8 cellular contexts compared by ENCODE assay signal in genomic region chr9:72592501-72593403, GRCh38.
DNase-seq lines count a peak whose midpoint lies in the region; ATAC-seq and TF ChIP-seq lines count a peak whose summit lies in the region.

No MANE protein-coding gene starts in this region.

- peaks cover 40% of the 10 kb centered on the region for H3K4me1 Mint-ChIP-seq in HFFc6 (ENCODE audit: low read depth)
- peaks cover 3% of the 10 kb centered on the region for H3K4me1 Mint-ChIP-seq in endodermal cell
- peaks cover 7% of the 10 kb centered on the region for H3K4me1 Mint-ChIP-seq in memory B cell

- H3K27ac ChIP-seq in A673 (ENCODE audit: low read depth, low read length, poor library complexity, severe bottlenecking) (no peak overlapping the region), endodermal cell (ENCODE audit: low read depth, low read length) (no peak overlapping the region)

- H3K9me3 ChIP-seq in A673 (ENCODE audit: low read depth, low read length, poor library complexity, severe bottlenecking) = no peaks in the 10 kb centered on the region
- H3K9me3 ChIP-seq in endodermal cell (ENCODE audit: control insufficient read depth, low read length) = no peaks in the 10 kb centered on the region

- DNase-seq in A673 (ENCODE audit: low spot score) (peak; percentile 67), GF-D8 (lab: John Stamatoyannopoulos, UW) (peak; percentile 36), HFFc6 (peak; percentile 51), NCI-H1048 (lab: John Stamatoyannopoulos, UW) (peak; percentile 36), SKM-1 treated with dmso at 0.1 percent for 144 hours (lab: John Stamatoyannopoulos, UW; ENCODE audit: unreplicated experiment) (peak; percentile 44), endodermal cell (peak; percentile 56), memory B cell (ENCODE audit: low spot score in 2 of 2) (peak; percentile 17 to 49), amniotic stem cell (lab: John Stamatoyannopoulos, UW) (no peak)

- TF ChIP-seq CTCF in A673 (conservative IDR thresholded peaks at IDR 0.05; ENCODE audit: low read depth, low read length) = peak; percentile 83
- TF ChIP-seq CTCF in HFFc6 (IDR thresholded peaks at IDR 0.05) = peak; percentile 98
- peak; percentile 93 for TF ChIP-seq CTCF in endodermal cell (conservative IDR thresholded peaks at IDR 0.05)

- no TSS peak for BruUV-seq in A673 (replicated peaks; lab: Mats Ljungman, UMichigan)

- no peaks in the 10 kb centered on the region for H3K36me3 Mint-ChIP-seq in HFFc6 (ENCODE audit: low read depth)
- no peaks in the 10 kb centered on the region for H3K36me3 Mint-ChIP-seq in endodermal cell (ENCODE audit: low read depth)
- no peaks in the 10 kb centered on the region for H3K36me3 Mint-ChIP-seq in memory B cell

- no peak overlapping the region for H3K9ac ChIP-seq in endodermal cell (ENCODE audit: extremely low read depth, low read length, poor library complexity, severe bottlenecking)

- H3K27me3 ChIP-seq in A673 (replicated peaks; ENCODE audit: insufficient read depth, low read depth, low read length, poor library complexity) (no peaks in the 10 kb centered on the region), endodermal cell (ENCODE audit: control insufficient read depth, insufficient read depth, low read length, poor library complexity, severe bottlenecking) (no peaks in the 10 kb centered on the region)

- H3K36me3 ChIP-seq in A673 (ENCODE audit: insufficient read depth, low read length, poor library complexity, severe bottlenecking) = no peaks in the 10 kb centered on the region
- no peaks in the 10 kb centered on the region for H3K36me3 ChIP-seq in endodermal cell (ENCODE audit: control insufficient read depth, insufficient read depth, low read length)

- no peaks in the 10 kb centered on the region; the same call in 1 of the 2 replicates for H3K27me3 Mint-ChIP-seq in HFFc6 (ENCODE audit: insufficient read depth)
- no peaks in the 10 kb centered on the region for H3K27me3 Mint-ChIP-seq in endodermal cell (ENCODE audit: insufficient read depth)
- peaks cover 4% of the 10 kb centered on the region for H3K27me3 Mint-ChIP-seq in memory B cell

- intact Hi-C loops in A673 (cut with micrococcal nuclease; ENCODE audit: unreplicated experiment) = loop anchor here (2.0 to 5.0 kb wide), 3 partner anchors 230 to 555 kb away; no protein-coding TSS in a partner anchor

- CTCF ChIA-PET in A673 (lab: Charles Lee) = no interaction called here

- H3K27ac Mint-ChIP-seq in HFFc6 (0 out of 2 replicates have a peak overlapping the region, but pooled peaks have one; percentile 14), endodermal cell (no peak overlapping the region), memory B cell (no peak overlapping the region)

- H3K4me3 Mint-ChIP-seq in HFFc6 (no peak overlapping the region), endodermal cell (no peak overlapping the region), memory B cell (no peak overlapping the region)

- WGBS in endodermal cell (ENCODE audit: insufficient coverage in 1 of 2, insufficient read length in 1 of 2), 2 experiments = 57 to 65% methylated on average over 5 of the region's 5 CpGs

- H3K4me3 ChIP-seq in A673 (ENCODE audit: low read depth, low read length, poor library complexity, severe bottlenecking) = no peak overlapping the region
- no peak overlapping the region for H3K4me3 ChIP-seq in endodermal cell (ENCODE audit: low read length)

- POLR2A ChIA-PET in A673 (lab: Charles Lee; ENCODE audit: low non-redundant PET) = no interaction called here

- no peaks in the 10 kb centered on the region for H3K4me1 ChIP-seq in A673 (ENCODE audit: insufficient read depth, low read length, poor library complexity, severe bottlenecking)
- peaks cover 6% of the 10 kb centered on the region for H3K4me1 ChIP-seq in endodermal cell (ENCODE audit: control insufficient read depth, insufficient read depth, low read length)

- ATAC-seq in memory B cell (ENCODE audit: low read depth) = peak; percentile 85

- no peaks in the 10 kb centered on the region for H3K9me3 Mint-ChIP-seq in HFFc6
- H3K9me3 Mint-ChIP-seq in endodermal cell = no peaks in the 10 kb centered on the region
- no peaks in the 10 kb centered on the region for H3K9me3 Mint-ChIP-seq in memory B cell
